In genomic region chr2:27370026-27370815, GRCh38 we compare ENCODE assay signal across 1 cellular context.
TF ChIP-seq lines count a peak whose summit lies in the region.

EIF2B4 (minus strand) TSS chr2:27370338; CDS start chr2:27370314, 24 bp downstream.
SNX17 (plus strand) TSS chr2:27370616; CDS start chr2:27370744, 128 bp downstream.

TF ChIP-seq in HepG2, 621 proteins besides CTCF, POLR2A, EP300 and RAD21 (continued from another document and continues in another):
- TF ChIP-seq MXI1 (IDR thresholded peaks at IDR 0.05; ENCODE audit: borderline replicate concordance, low read depth, low read length) (peak; percentile 86), POLR2G (IDR thresholded peaks at IDR 0.05; ENCODE audit: low read depth, low read length) (peak; percentile 97), BORCS8-MEF2B (CRISPR knock-in tag; IDR thresholded peaks at IDR 0.05) (peak; percentile 84), ZNF672 (CRISPR knock-in tag; IDR thresholded peaks at IDR 0.05) (peak; percentile 67; the same call in 1 of the 2 replicates), AFF4 (CRISPR knock-in tag; IDR thresholded peaks at IDR 0.05) (peak; percentile 35; the same call in 1 of the 2 replicates), ZBTB3 (CRISPR knock-in tag; IDR thresholded peaks at IDR 0.05; ENCODE audit: borderline replicate concordance, low read depth) (peak; percentile 85; the same call in 1 of the 2 replicates), ZMAT3 (CRISPR knock-in tag; conservative IDR thresholded peaks at IDR 0.05) (peak; percentile 97), ZNF660 (CRISPR knock-in tag; IDR thresholded peaks at IDR 0.05; ENCODE audit: borderline replicate concordance, low read depth) (0 out of 2 replicates have a peak, but pooled peaks have one; percentile 87), PRDM10 (CRISPR knock-in tag; IDR thresholded peaks at IDR 0.05; ENCODE audit: low read depth) (peak; percentile 91), ZNF564 (CRISPR knock-in tag; IDR thresholded peaks at IDR 0.05) (peak; percentile 84), ZBTB46 (CRISPR knock-in tag; IDR thresholded peaks at IDR 0.05; ENCODE audit: borderline replicate concordance) (peak; percentile 80; the same call in 1 of the 2 replicates), THAP7 (CRISPR knock-in tag; IDR thresholded peaks at IDR 0.05) (peak; percentile 89), ASH2L (IDR thresholded peaks at IDR 0.05; ENCODE audit: insufficient read length, low read depth, low read length) (peak; percentile 98), ZNF205 (CRISPR knock-in tag; IDR thresholded peaks at IDR 0.05) (peak; percentile 45), IRF2 (CRISPR knock-in tag; IDR thresholded peaks at IDR 0.05) (peak; percentile 99), ARNT2 (CRISPR knock-in tag; IDR thresholded peaks at IDR 0.05; ENCODE audit: low read depth) (peak; percentile 96), ZNF138 (CRISPR knock-in tag; IDR thresholded peaks at IDR 0.05; ENCODE audit: low read depth) (peak; percentile 84), U2AF1 (optimal IDR thresholded peaks at IDR 0.05; ENCODE audit: low read depth, low read length) (peak; percentile 89), SRSF1 (optimal IDR thresholded peaks at IDR 0.05; ENCODE audit: low read depth, low read length) (peak; percentile 90), HMGXB3 (CRISPR knock-in tag; IDR thresholded peaks at IDR 0.05; ENCODE audit: borderline replicate concordance) (peak; percentile 83), MIER2 (CRISPR knock-in tag; IDR thresholded peaks at IDR 0.05) (peak; percentile 57; the same call in 1 of the 2 replicates), AKAP8 (CRISPR knock-in tag; IDR thresholded peaks at IDR 0.05) (peak; percentile 93), HCFC1 (IDR thresholded peaks at IDR 0.05; ENCODE audit: low read depth, low read length) (peak; percentile 99), HOMEZ (CRISPR knock-in tag; IDR thresholded peaks at IDR 0.05; ENCODE audit: low read depth) (peak; percentile 79), ZBTB39 (CRISPR knock-in tag; IDR thresholded peaks at IDR 0.05) (peak; percentile 91)
